In genomic region chr12:42145197-42145549, GRCh38 we compare ENCODE assay signal across 8 cellular contexts.
DNase-seq lines count a peak whose midpoint lies in the region; ATAC-seq and TF ChIP-seq lines count a peak whose summit lies in the region.

No MANE protein-coding gene starts in this region.

- peak overlapping the region; percentile 44; the same call in 1 of the 2 replicates for H3K27ac ChIP-seq in DND-41 (ENCODE audit: low read length)
- H3K27ac ChIP-seq in layer of hippocampus (ENCODE audit: low read depth, low read length): peak overlapping the region; percentile 55
- H3K27ac ChIP-seq in tibial artery: peak overlapping the region; percentile 75 to 92

- H3K9ac ChIP-seq in DND-41 (ENCODE audit: low read depth, low read length): peak overlapping the region; percentile 54

- H3K4me1 Mint-ChIP-seq in activated naive CD8-positive, alpha-beta T cell treated with anti-CD3 and anti-CD28 coated beads, Interleukin-2, amount 50 U/mL, for 24 hours: peaks cover 32% of the 10 kb centered on the region

- peak overlapping the region; percentile 93 for H3K4me3 Mint-ChIP-seq in activated naive CD8-positive, alpha-beta T cell treated with anti-CD3 and anti-CD28 coated beads, Interleukin-2, amount 50 U/mL, for 24 hours

- H3K27ac Mint-ChIP-seq in activated naive CD8-positive, alpha-beta T cell treated with anti-CD3 and anti-CD28 coated beads, Interleukin-2, amount 50 U/mL, for 24 hours: peak overlapping the region; percentile 24

- H3K36me3 ChIP-seq in DND-41 (ENCODE audit: insufficient read depth, low read length): no peaks in the 10 kb centered on the region
- no peaks in the 10 kb centered on the region for H3K36me3 ChIP-seq in tibial artery

- no peaks in the 10 kb centered on the region for H3K27me3 Mint-ChIP-seq in activated naive CD8-positive, alpha-beta T cell treated with anti-CD3 and anti-CD28 coated beads, Interleukin-2, amount 50 U/mL, for 24 hours

- ATAC-seq in DND-41 (ENCODE audit: insufficient read depth, low read depth): peak; percentile 6
- ATAC-seq in HG03045 (IDR thresholded peaks at IDR 0.05; ENCODE audit: unreplicated experiment): peak; percentile 5
- no peak for ATAC-seq in activated naive CD8-positive, alpha-beta T cell treated with anti-CD3 and anti-CD28 coated beads, Interleukin-2, amount 50 U/mL, for 24 hours
- no peak for ATAC-seq in GM18867 (IDR thresholded peaks at IDR 0.05; ENCODE audit: unreplicated experiment)

- H2AFZ ChIP-seq in DND-41 (ENCODE audit: low read depth, low read length): peak overlapping the region; percentile 76

- peaks cover 15% of the 10 kb centered on the region; the same call in 1 of the 2 replicates for H4K20me1 ChIP-seq in DND-41 (ENCODE audit: insufficient read depth, low read length)

- H3K4me3 ChIP-seq in DND-41 (ENCODE audit: low read depth in 1 of 2, low read length in 2 of 2) (peak overlapping the region; percentile 42 to 70; a peak in 3 of 4 replicates), tibial artery (peak overlapping the region; percentile 68 to 91)

- intact Hi-C loops in tibial artery (cut with DNase I; ENCODE audit: low total_unique reads): no loop called here

- no peaks in the 10 kb centered on the region for H3K36me3 Mint-ChIP-seq in activated naive CD8-positive, alpha-beta T cell treated with anti-CD3 and anti-CD28 coated beads, Interleukin-2, amount 50 U/mL, for 24 hours (ENCODE audit: low read depth)

- H3K4me2 ChIP-seq in DND-41 (ENCODE audit: insufficient read depth, low read length): peak overlapping the region; percentile 70

- H3K79me2 ChIP-seq in DND-41 (ENCODE audit: insufficient read depth, low read length): peaks cover 34% of the 10 kb centered on the region

- H3K9me3 ChIP-seq in DND-41 (ENCODE audit: insufficient read depth, low read length, severe bottlenecking): no peaks in the 10 kb centered on the region
- no peaks in the 10 kb centered on the region for H3K9me3 ChIP-seq in tibial artery

- H3K4me1 ChIP-seq in DND-41 (ENCODE audit: insufficient read depth, low read length): peaks cover 27% of the 10 kb centered on the region
- H3K4me1 ChIP-seq in tibial artery: peaks cover 0 to 14% (median 12%) of the 10 kb centered on the region in 4 donors

- no peaks in the 10 kb centered on the region for H3K9me3 Mint-ChIP-seq in activated naive CD8-positive, alpha-beta T cell treated with anti-CD3 and anti-CD28 coated beads, Interleukin-2, amount 50 U/mL, for 24 hours

- DNase-seq in DND-41: no peak
- DNase-seq in activated naive CD8-positive, alpha-beta T cell treated with anti-CD3 and anti-CD28 coated beads, Interleukin-2, amount 50 U/mL, for 24 hours: no peak
- no peak for DNase-seq in tibial artery
- no peak for DNase-seq in COLO829 (ENCODE audit: low spot score)
- DNase-seq in NCI-H1436 (lab: John Stamatoyannopoulos, UW): no peak

- peaks cover 31% of the 10 kb centered on the region for H3K27me3 ChIP-seq in DND-41 (ENCODE audit: insufficient read depth, low read length, poor library complexity)
- no peaks in the 10 kb centered on the region for H3K27me3 ChIP-seq in layer of hippocampus (ENCODE audit: control insufficient read depth, insufficient read depth, low read length)
- H3K27me3 ChIP-seq in tibial artery: no peaks in the 10 kb centered on the region

- no peak for TF ChIP-seq CTCF in DND-41 (IDR thresholded peaks at IDR 0.05; ENCODE audit: borderline replicate concordance, extremely low read depth, low read length, poor library complexity, severe bottlenecking)
- TF ChIP-seq CTCF in tibial artery (IDR thresholded peaks at IDR 0.05): no peak

Comparison
In these comparisons a context has a peak if more than half of its experiments do, and no peak if none do; other contexts are left out.
1. ATAC-seq: peak in DND-41 (single experiment) and HG03045 (single experiment); none in activated naive CD8-positive, alpha-beta T cell treated with anti-CD3 and anti-CD28 coated beads, Interleukin-2, amount 50 U/mL, for 24 hours (single experiment) and GM18867 (single experiment).
2. Peak in every context shown above with its lines, with median percentiles within 50 percentile points of each other: H3K27ac ChIP-seq.